10 cellular contexts compared by ENCODE assay signal in the genomic region with DNA sequence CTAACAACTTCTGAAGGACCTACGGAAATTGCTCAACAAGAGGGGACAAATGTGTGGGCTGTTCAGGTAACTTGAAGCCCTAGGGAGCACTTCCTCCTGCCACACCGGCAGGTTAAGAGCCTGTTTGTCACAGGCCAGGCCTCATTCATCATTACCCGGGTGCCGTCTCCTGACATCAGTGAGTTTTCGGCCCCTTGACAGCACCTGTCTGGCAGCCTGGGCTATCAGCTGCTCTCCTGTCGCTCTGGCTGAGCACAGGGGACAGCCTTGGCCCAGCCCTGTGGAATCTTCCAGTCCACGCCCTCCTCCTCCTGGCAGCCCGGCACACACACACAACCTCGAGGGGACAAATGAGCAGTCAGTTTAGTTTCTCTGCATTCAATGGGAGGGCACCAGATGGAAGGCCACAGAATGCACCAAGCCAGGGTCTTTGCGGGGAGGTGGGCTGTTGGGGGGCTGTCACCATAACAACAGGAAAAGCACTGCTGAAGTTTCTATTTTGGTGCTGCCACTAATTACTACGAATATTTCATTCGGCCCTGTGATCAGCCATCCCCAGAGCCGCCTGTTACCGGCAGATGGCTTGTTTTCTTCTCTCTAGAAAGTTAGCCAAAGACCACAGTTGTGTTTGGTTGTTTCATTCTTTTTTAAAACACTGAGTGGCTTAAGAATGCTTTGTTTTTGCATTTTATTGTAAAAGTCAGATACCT.
DNase-seq lines count a peak whose midpoint lies in the region; ATAC-seq and TF ChIP-seq lines count a peak whose summit lies in the region.
"Had no signal": no experiment of that assay in that cellular context is flagged by ENCODE, and none has a peak within 500 bp of the region (broad histone marks: within the 10 kb centered on the region; RNA-seq: fewer than 3 reads in every experiment).

No MANE protein-coding gene starts in this region.

- ATAC-seq in GM21723 (IDR thresholded peaks at IDR 0.05; ENCODE audit: unreplicated experiment), result peak; percentile 65

- H3K4me3 Mint-ChIP-seq in Caco-2 (ENCODE audit: unreplicated experiment), result no peak overlapping the region
- no peak overlapping the region for H3K4me3 Mint-ChIP-seq in activated T-helper 2 cell treated with anti-CD3 and anti-CD28 coated beads, Interferon-gamma antibody, Interleukin-2, Interleukin-4, amounts not matched to agents 10 μg/mL and 5 μg/mL and 100 μg/mL, durations not matched to agents 14 hours and 24 hours and 36 hours (ENCODE audit: low read depth)
- H3K4me3 Mint-ChIP-seq: CD4-positive, CD25-positive, alpha-beta regulatory T cell had no signal

- H3K36me3 Mint-ChIP-seq in Caco-2 (ENCODE audit: insufficient read depth, unreplicated experiment), result no peaks in the 10 kb centered on the region
- H3K36me3 Mint-ChIP-seq in activated T-helper 2 cell treated with anti-CD3 and anti-CD28 coated beads, Interferon-gamma antibody, Interleukin-2, Interleukin-4, amounts not matched to agents 10 μg/mL and 5 μg/mL and 100 μg/mL, durations not matched to agents 14 hours and 24 hours and 36 hours (ENCODE audit: low read depth), result no peaks in the 10 kb centered on the region
- H3K36me3 Mint-ChIP-seq: CD4-positive, CD25-positive, alpha-beta regulatory T cell had no signal

- H3K27ac Mint-ChIP-seq in Caco-2 (ENCODE audit: unreplicated experiment), result peak overlapping the region; percentile 41
- H3K27ac Mint-ChIP-seq in activated T-helper 2 cell treated with anti-CD3 and anti-CD28 coated beads, Interferon-gamma antibody, Interleukin-2, Interleukin-4, amounts not matched to agents 10 μg/mL and 5 μg/mL and 100 μg/mL, durations not matched to agents 14 hours and 24 hours and 36 hours, result no peak overlapping the region
- H3K27ac Mint-ChIP-seq: CD4-positive, CD25-positive, alpha-beta regulatory T cell had no signal

- no peak for TF ChIP-seq CTCF in Caco-2 (IDR thresholded peaks at IDR 0.05; ENCODE audit: insufficient read depth in 1 of 2, low read depth in 1 of 2, low read length in 1 of 2, severe bottlenecking in 1 of 2, unreplicated experiment in 1 of 2)

- DNase-seq in Caco-2 (peak; percentile 62 to 80), NCI-H345 treated with DMSO at 0.1 percent for 48 hours (lab: John Stamatoyannopoulos, UW; ENCODE audit: unreplicated experiment) (peak; percentile 10), islet precursor cell (peak; percentile 74), HuH-7.5 (ENCODE audit: low spot score) (no peak), NCI-H2029 treated with DMSO at 0.1 percent for 48 hours (lab: John Stamatoyannopoulos, UW) (no peak)
- no peak for DNase-seq in stimulated activated CD4-positive, alpha-beta T cell treated with anti-CD3 and anti-CD28 coated beads, Interleukin-12 subunit alpha, Interleukin-12 subunit beta, amount 100 ng/mL, for 4 hours
- no peak for DNase-seq in activated T-helper 2 cell treated with anti-CD3 and anti-CD28 coated beads, Interferon-gamma antibody, Interleukin-2, Interleukin-4, amounts not matched to agents 10 μg/mL and 5 μg/mL and 100 μg/mL, durations not matched to agents 14 hours and 24 hours and 36 hours (ENCODE audit: low spot score)
- DNase-seq: CD4-positive, CD25-positive, alpha-beta regulatory T cell; SW 1271 had no signal

- H3K4me1 Mint-ChIP-seq in Caco-2 (ENCODE audit: low read depth, unreplicated experiment), result peaks cover 11% of the 10 kb centered on the region
- no peaks in the 10 kb centered on the region for H3K4me1 Mint-ChIP-seq in activated T-helper 2 cell treated with anti-CD3 and anti-CD28 coated beads, Interferon-gamma antibody, Interleukin-2, Interleukin-4, amounts not matched to agents 10 μg/mL and 5 μg/mL and 100 μg/mL, durations not matched to agents 14 hours and 24 hours and 36 hours (ENCODE audit: low read depth)

- intact Hi-C loops in Caco-2 (cut with micrococcal nuclease; ENCODE audit: unreplicated experiment), result no loop called here
- intact Hi-C loops in activated T-helper 2 cell treated with anti-CD3 and anti-CD28 coated beads, Interferon-gamma antibody, Interleukin-2, Interleukin-4, amounts not matched to agents 10 μg/mL and 5 μg/mL and 100 μg/mL, durations not matched to agents 14 hours and 24 hours and 36 hours (cut with micrococcal nuclease), result no loop called here

- no TSS peak for BruUV-seq in Caco-2 (replicated peaks; lab: Mats Ljungman, UMichigan)

- no peaks in the 10 kb centered on the region for H3K27me3 ChIP-seq in Caco-2 (replicated peaks; ENCODE audit: control insufficient read depth, insufficient read depth, low read length)

- peaks cover 23% of the 10 kb centered on the region for H3K9me3 Mint-ChIP-seq in Caco-2 (ENCODE audit: unreplicated experiment)
- H3K9me3 Mint-ChIP-seq in activated T-helper 2 cell treated with anti-CD3 and anti-CD28 coated beads, Interferon-gamma antibody, Interleukin-2, Interleukin-4, amounts not matched to agents 10 μg/mL and 5 μg/mL and 100 μg/mL, durations not matched to agents 14 hours and 24 hours and 36 hours, result no peaks in the 10 kb centered on the region

- H3K4me1 ChIP-seq in Caco-2, result peaks cover 34% of the 10 kb centered on the region

- no peaks in the 10 kb centered on the region for H3K27me3 Mint-ChIP-seq in Caco-2 (ENCODE audit: insufficient read depth, unreplicated experiment)
- H3K27me3 Mint-ChIP-seq in activated T-helper 2 cell treated with anti-CD3 and anti-CD28 coated beads, Interferon-gamma antibody, Interleukin-2, Interleukin-4, amounts not matched to agents 10 μg/mL and 5 μg/mL and 100 μg/mL, durations not matched to agents 14 hours and 24 hours and 36 hours (ENCODE audit: low read depth), result no peaks in the 10 kb centered on the region

- no peak overlapping the region for H3K4me3 ChIP-seq in Caco-2 (ENCODE audit: low read depth, low read length)

- H3K9me3 ChIP-seq in Caco-2, result no peaks in the 10 kb centered on the region

- CTCF ChIA-PET in Caco-2 (lab: Charles Lee), result no interaction called here

- POLR2A ChIA-PET in Caco-2 (lab: Charles Lee), result no interaction called here

- H3K36me3 ChIP-seq in Caco-2 (ENCODE audit: control insufficient read depth, insufficient read depth, low read length), result no peaks in the 10 kb centered on the region

Comparison
In these comparisons a context has a peak if more than half of its experiments do, and no peak if none do; other contexts are left out.
1. DNase-seq: peak in Caco-2 (2 of 2), NCI-H345 treated with DMSO at 0.1 percent for 48 hours (single experiment) and islet precursor cell (single experiment); none in HuH-7.5 (single experiment), NCI-H2029 treated with DMSO at 0.1 percent for 48 hours (single experiment), stimulated activated CD4-positive, alpha-beta T cell treated with anti-CD3 and anti-CD28 coated beads, Interleukin-12 subunit alpha, Interleukin-12 subunit beta, amount 100 ng/mL, for 4 hours (single experiment) and activated T-helper 2 cell treated with anti-CD3 and anti-CD28 coated beads, Interferon-gamma antibody, Interleukin-2, Interleukin-4, amounts not matched to agents 10 μg/mL and 5 μg/mL and 100 μg/mL, durations not matched to agents 14 hours and 24 hours and 36 hours (single experiment).